ENCODE assay signal across 11 cellular contexts in genomic region chr19:54451331-54451871, GRCh38. TPM values are rescaled to one million over a fixed set of nuclear protein-coding genes. Genes with fewer than 3 reads are reported as not detected.
DNase-seq lines count a peak whose midpoint lies in the region; ATAC-seq and TF ChIP-seq lines count a peak whose summit lies in the region.
"Had no signal": no experiment of that assay in that cellular context is flagged by ENCODE, and none has a peak within 500 bp of the region (broad histone marks: within the 10 kb centered on the region; RNA-seq: fewer than 3 reads in every experiment).

No MANE protein-coding gene starts in this region.

- no peak for ATAC-seq in Right ventricle myocardium superior (ENCODE audit: poor library complexity)
- ATAC-seq in WTC11, result no peak
- peak; percentile 6 for ATAC-seq in upper lobe of right lung
- no peak for ATAC-seq in HG02938 (IDR thresholded peaks at IDR 0.05; ENCODE audit: unreplicated experiment)

- H3K27me3 ChIP-seq in left ventricle myocardium inferior (ENCODE audit: low read depth), result no peaks in the 10 kb centered on the region
- H3K27me3 ChIP-seq in upper lobe of right lung, result no peaks in the 10 kb centered on the region
- H3K27me3 ChIP-seq: ascending aorta had no signal

- TF ChIP-seq CTCF in left ventricle myocardium inferior (IDR thresholded peaks at IDR 0.05; ENCODE audit: borderline replicate concordance) (no peak), WTC11 (IDR thresholded peaks at IDR 0.05) (no peak), upper lobe of right lung (IDR thresholded peaks at IDR 0.05) (no peak)

- DNase-seq in left ventricle myocardium inferior (no peak), Right ventricle myocardium superior (no peak), WTC11 (ENCODE audit: low spot score) (no peak), iris pigment epithelial cell (ENCODE audit: low read depth) (peak; percentile 31), upper lobe of right lung (no peak), NCI-H1048 (lab: John Stamatoyannopoulos, UW) (no peak), caudate nucleus (lab: John Stamatoyannopoulos, UW) (no peak)
- DNase-seq: GF-D8; stimulated activated CD8-positive, alpha-beta memory T cell treated with anti-CD3 and anti-CD28 coated beads, Interleukin-4, amount 100 ng/mL, for 48 hours had no signal

- H3K27me3 Mint-ChIP-seq in WTC11 (ENCODE audit: low read depth), result peaks cover 2% of the 10 kb centered on the region; the same call in 1 of the 2 replicates

- peaks cover 25% of the 10 kb centered on the region for H3K4me1 Mint-ChIP-seq in WTC11

- H3K4me3 ChIP-seq in left ventricle myocardium inferior, result peak overlapping the region; percentile 100
- no peak overlapping the region for H3K4me3 ChIP-seq in upper lobe of right lung

- intact Hi-C loops in left ventricle myocardium inferior (cut with micrococcal nuclease), result no loop called here
- intact Hi-C loops in Right ventricle myocardium superior (cut with DNase I), result no loop called here
- intact Hi-C loops in upper lobe of right lung (cut with DNase I), result no loop called here

- no peak overlapping the region for H3K27ac Mint-ChIP-seq in WTC11

- H3K36me3 Mint-ChIP-seq in WTC11, result peaks cover 46% of the 10 kb centered on the region

- peaks cover 74% of the 10 kb centered on the region for H3K4me1 ChIP-seq in left ventricle myocardium inferior
- H3K4me1 ChIP-seq in upper lobe of right lung, result peaks cover 40% of the 10 kb centered on the region

- CTCF ChIA-PET in WTC11 (lab: Charles Lee), result no interaction called here

- POLR2A ChIA-PET in WTC11 (lab: Charles Lee), result no interaction called here

- H3K27ac ChIP-seq in left ventricle myocardium inferior (replicated peaks) (no peak overlapping the region), upper lobe of right lung (no peak overlapping the region), caudate nucleus (ENCODE audit: low read depth, low read length) (no peak overlapping the region)

- H3K9me3 Mint-ChIP-seq in WTC11, result no peaks in the 10 kb centered on the region

- H3K36me3 ChIP-seq in left ventricle myocardium inferior (peaks cover 64% of the 10 kb centered on the region), upper lobe of right lung (peaks cover 55% of the 10 kb centered on the region)

- no peaks in the 10 kb centered on the region for H3K9me3 ChIP-seq in left ventricle myocardium inferior (replicated peaks)
- H3K9me3 ChIP-seq in upper lobe of right lung, result no peaks in the 10 kb centered on the region
- H3K9me3 ChIP-seq: ascending aorta had no signal

- H3K4me3 Mint-ChIP-seq in WTC11, result peak overlapping the region; percentile 99

TF ChIP-seq in WTC11, 78 proteins besides CTCF, POLR2A, EP300 and RAD21:
- TF ChIP-seq MAX (CRISPR knock-in tag; IDR thresholded peaks at IDR 0.05) (no peak), CREB1 (CRISPR knock-in tag; IDR thresholded peaks at IDR 0.05) (no peak), ATF1 (CRISPR knock-in tag; IDR thresholded peaks at IDR 0.05) (no peak), KAT7 (CRISPR knock-in tag; IDR thresholded peaks at IDR 0.05; ENCODE audit: borderline replicate concordance) (no peak), ZNF317 (CRISPR knock-in tag; IDR thresholded peaks at IDR 0.05; ENCODE audit: borderline replicate concordance, low read depth) (no peak), OVOL2 (CRISPR knock-in tag; IDR thresholded peaks at IDR 0.05; ENCODE audit: borderline replicate concordance) (no peak), RORB (CRISPR knock-in tag; IDR thresholded peaks at IDR 0.05) (no peak), IRF1 (CRISPR knock-in tag; IDR thresholded peaks at IDR 0.05) (no peak), ZBTB43 (CRISPR knock-in tag; IDR thresholded peaks at IDR 0.05) (no peak), FOXK1 (CRISPR knock-in tag; IDR thresholded peaks at IDR 0.05) (no peak), GABPB1 (CRISPR knock-in tag; IDR thresholded peaks at IDR 0.05) (no peak), PRDM15 (CRISPR knock-in tag; IDR thresholded peaks at IDR 0.05) (no peak), ZNF138 (CRISPR knock-in tag; conservative IDR thresholded peaks at IDR 0.05) (no peak), ZNF232 (CRISPR knock-in tag; IDR thresholded peaks at IDR 0.05) (no peak)

RNA-seq across cellular contexts. Expression of gene LENG8, which starts 2.4 kb away (rescaled TPM):
- 66.0 TPM for total RNA-seq in left ventricle myocardium inferior
- total RNA-seq in Right ventricle myocardium superior, result 56.0 TPM
- 175 to 187 TPM (median 187 TPM) in 3 replicates for total RNA-seq in WTC11 (2021)
- total RNA-seq in upper lobe of right lung, result 191 TPM

RNA-seq across cellular contexts. Expression of gene LENG9, which starts 12.2 kb away (rescaled TPM):
- total RNA-seq in left ventricle myocardium inferior (1.7 TPM), Right ventricle myocardium superior (1.1 TPM), WTC11 (2021) (6.1 to 7.5 TPM (median 6.9 TPM) in 3 replicates), upper lobe of right lung (7.2 TPM)

RNA-seq across cellular contexts. Expression of gene CDC42EP5, which starts 21.7 kb away (rescaled TPM):
- total RNA-seq in left ventricle myocardium inferior, result 8.7 TPM
- total RNA-seq in Right ventricle myocardium superior, result 11.6 TPM
- total RNA-seq in WTC11 (2021), result 11.5 to 19.8 TPM (median 18.3 TPM) in 3 replicates
- 38.2 TPM for total RNA-seq in upper lobe of right lung

RNA-seq across cellular contexts. Expression of gene TTYH1, which starts 36.1 kb away (rescaled TPM):
- total RNA-seq in left ventricle myocardium inferior (1.9 TPM), Right ventricle myocardium superior (1.5 TPM), WTC11 (2021) (35.9 to 38.2 TPM (median 37.1 TPM) in 3 replicates), upper lobe of right lung (not detected)

RNA-seq across cellular contexts. Expression of gene LAIR2, which starts 51.2 kb away (rescaled TPM):
- total RNA-seq in left ventricle myocardium inferior (not detected), Right ventricle myocardium superior (not detected), WTC11 (2021) (not detected in 3 replicates), upper lobe of right lung (not detected)
- total RNA-seq: ascending aorta had no signal
